Comparison of ENCODE assay signal across 7 cellular contexts in the genomic region with DNA sequence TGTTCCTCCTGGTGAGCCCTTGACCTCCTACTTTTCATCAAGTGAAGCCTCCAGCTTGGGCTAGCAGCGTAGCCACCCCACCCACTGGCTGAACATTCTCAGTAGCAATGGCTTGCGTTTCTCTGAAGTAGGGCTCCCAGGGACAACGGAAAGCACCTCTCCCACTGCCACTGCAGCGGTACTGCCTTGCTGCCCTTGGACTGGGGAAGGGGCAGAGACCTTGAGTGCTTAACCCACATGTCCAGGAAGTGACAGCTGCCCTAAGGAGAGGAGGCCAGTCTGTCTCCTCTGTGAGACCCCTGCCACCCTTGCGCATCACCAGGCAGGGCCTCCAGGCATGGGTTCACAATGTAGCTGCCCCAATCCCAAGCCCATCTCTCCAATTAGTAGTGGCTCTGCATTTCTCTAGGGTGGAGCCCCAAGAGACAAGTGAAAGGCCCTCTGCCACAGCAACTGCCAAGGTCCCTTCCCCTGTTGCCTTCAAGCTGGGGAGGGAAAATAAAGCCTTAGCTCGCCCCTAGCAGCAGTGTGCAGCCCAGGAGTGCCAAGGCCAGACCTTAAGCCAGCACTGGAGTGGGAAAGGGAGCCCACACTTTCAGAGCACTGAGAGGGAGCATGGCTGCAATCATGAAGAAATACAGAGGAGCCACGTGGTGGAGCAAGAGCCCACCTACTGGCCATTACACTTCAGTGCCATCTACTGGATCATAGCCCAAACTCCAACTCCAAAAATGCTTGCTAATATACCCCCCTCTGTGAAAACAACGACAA.
A peak's percentile ranks its signal among the peaks of the same experiment; 100 is the strongest.
DNase-seq lines count a peak whose midpoint lies in the region; ATAC-seq and TF ChIP-seq lines count a peak whose summit lies in the region.

No MANE protein-coding gene starts in this region.

- ATAC-seq in GM18867 (IDR thresholded peaks at IDR 0.05; ENCODE audit: unreplicated experiment), result peak; percentile 96
- ATAC-seq in HG03342 (IDR thresholded peaks at IDR 0.05; ENCODE audit: unreplicated experiment), result peak; percentile 94
- no peak for ATAC-seq in activated CD8-positive, alpha-beta T cell treated with anti-CD3 and anti-CD28 coated beads for 36 hours
- ATAC-seq in GM19452 (IDR thresholded peaks at IDR 0.05; ENCODE audit: unreplicated experiment), result no peak

- DNase-seq in RKO (ENCODE audit: low spot score), result peak; percentile 50
- peak; percentile 58 for DNase-seq in iPS DF 4.7 (ENCODE audit: extremely low read depth, low spot score)
- DNase-seq in activated naive CD4-positive, alpha-beta T cell treated with Interleukin-2 at 50 U/mL for 16 hours, result no peak
- no peak for DNase-seq in activated CD8-positive, alpha-beta T cell treated with anti-CD3 and anti-CD28 coated beads for 36 hours

- no peaks in the 10 kb centered on the region for H3K36me3 Mint-ChIP-seq in activated CD8-positive, alpha-beta T cell treated with anti-CD3 and anti-CD28 coated beads for 36 hours (ENCODE audit: low read depth)

- H3K27me3 Mint-ChIP-seq in activated CD8-positive, alpha-beta T cell treated with anti-CD3 and anti-CD28 coated beads for 36 hours, result no peaks in the 10 kb centered on the region

- TF ChIP-seq CTCF in activated CD8-positive, alpha-beta T cell treated with anti-CD3 and anti-CD28 coated beads for 36 hours (IDR thresholded peaks at IDR 0.05), result no peak

- H3K4me1 Mint-ChIP-seq in activated CD8-positive, alpha-beta T cell treated with anti-CD3 and anti-CD28 coated beads for 36 hours (ENCODE audit: low read depth), result no peaks in the 10 kb centered on the region

- no peak overlapping the region for H3K27ac Mint-ChIP-seq in activated CD8-positive, alpha-beta T cell treated with anti-CD3 and anti-CD28 coated beads for 36 hours

- intact Hi-C loops in activated CD8-positive, alpha-beta T cell treated with anti-CD3 and anti-CD28 coated beads for 36 hours (cut with micrococcal nuclease), result no loop called here

- CTCF ChIA-PET in activated CD8-positive, alpha-beta T cell treated with anti-CD3 and anti-CD28 coated beads for 36 hours (lab: Charles Lee), result no interaction called here

- no peak overlapping the region for H3K4me3 Mint-ChIP-seq in activated CD8-positive, alpha-beta T cell treated with anti-CD3 and anti-CD28 coated beads for 36 hours

- peaks cover 17% of the 10 kb centered on the region for H3K9me3 Mint-ChIP-seq in activated CD8-positive, alpha-beta T cell treated with anti-CD3 and anti-CD28 coated beads for 36 hours

- POLR2A ChIA-PET in activated CD8-positive, alpha-beta T cell treated with anti-CD3 and anti-CD28 coated beads for 36 hours (lab: Charles Lee), result no interaction called here

Comparison
In these comparisons a context has a peak if more than half of its experiments do, and no peak if none do; other contexts are left out.
1. ATAC-seq: peak in GM18867 (single experiment) and HG03342 (single experiment); none in activated CD8-positive, alpha-beta T cell treated with anti-CD3 and anti-CD28 coated beads for 36 hours (single experiment) and GM19452 (single experiment).
2. DNase-seq: peak in RKO (single experiment) and iPS DF 4.7 (single experiment); none in activated naive CD4-positive, alpha-beta T cell treated with Interleukin-2 at 50 U/mL for 16 hours (single experiment) and activated CD8-positive, alpha-beta T cell treated with anti-CD3 and anti-CD28 coated beads for 36 hours (single experiment).